Comparison of ENCODE assay signal across 25 cellular contexts in the genomic region with DNA sequence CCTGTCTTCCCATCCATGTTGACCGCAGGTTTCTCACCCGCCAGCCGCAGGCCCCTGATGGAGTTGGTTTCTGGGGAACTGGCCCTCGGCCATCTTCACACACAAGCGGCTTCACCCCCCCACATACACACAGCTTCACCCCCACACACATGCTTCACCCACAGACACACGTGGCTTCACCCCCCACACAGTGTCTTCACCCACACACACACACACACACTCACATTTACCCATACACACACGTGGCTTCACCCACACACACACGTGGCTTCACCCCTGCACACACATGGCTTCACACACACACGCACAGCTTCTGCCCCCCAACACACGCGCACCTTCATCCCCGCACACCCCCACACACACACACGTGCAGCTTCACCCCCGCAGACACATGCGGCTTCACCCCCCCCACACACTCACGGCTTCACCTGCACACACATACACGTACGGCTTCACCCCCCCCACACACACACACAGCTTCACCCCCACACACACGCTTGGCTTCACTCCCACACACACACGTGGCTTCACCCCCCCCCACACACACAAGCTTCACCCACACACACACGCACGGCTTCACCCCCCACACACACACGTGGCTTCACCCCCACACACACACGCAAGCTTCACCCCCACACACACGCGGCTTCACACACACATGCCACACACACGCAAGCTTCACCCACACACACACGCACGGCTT.
DNase-seq lines count a peak whose midpoint lies in the region; ATAC-seq, FAIRE-seq and TF ChIP-seq lines count a peak whose summit lies in the region.
"Had no signal": no experiment of that assay in that cellular context is flagged by ENCODE, and none has a peak within 500 bp of the region (broad histone marks: within the 10 kb centered on the region; RNA-seq: fewer than 3 reads in every experiment).

No MANE protein-coding gene starts in this region.

- H2AFZ ChIP-seq in HepG2 (ENCODE audit: low read length) = no peak overlapping the region

- CTCF ChIA-PET in RWPE1 (lab: Yijun Ruan, JAX) (interaction anchor here (0.8 kb wide), 1 partner anchor 9 kb away, joined by 5 read pairs; no protein-coding TSS in a partner anchor), HepG2 (lab: Yijun Ruan, JAX; ENCODE audit: low intra/inter-chr PET ratio, low total read pairs) (no interaction called here), A673 (lab: Charles Lee) (no interaction called here)

- H3K9ac ChIP-seq in HepG2 (ENCODE audit: insufficient read depth, low read depth, low read length) = no peak overlapping the region
- H3K9ac ChIP-seq: BLaER1 treated with 17β-estradiol and CSF1 and Interleukin-3, amounts not matched to agents 10 nM and 100 nM had no signal

- no TSS peak for BruUV-seq in HepG2 (replicated peaks; lab: Mats Ljungman, UMichigan)
- BruUV-seq in A673 (replicated peaks; lab: Mats Ljungman, UMichigan) = no TSS peak

- intact Hi-C loops in HepG2 (cut with micrococcal nuclease; ENCODE audit: unreplicated experiment) (no loop called here), sciatic nerve (cut with DNase I) (no loop called here), A673 (cut with micrococcal nuclease; ENCODE audit: unreplicated experiment) (no loop called here)

- no peaks in the 10 kb centered on the region for H3K79me2 ChIP-seq in HepG2 (ENCODE audit: insufficient read depth, low read length)

- WGBS in HepG2 (ENCODE audit: low lambda C conversion rate) = 98% methylated on average over 29 of the region's 29 CpGs

- DNase-seq in RWPE1 (ENCODE audit: low spot score) = no peak
- DNase-seq in HepG2 (ENCODE audit: low spot score) = no peak
- DNase-seq in sciatic nerve (ENCODE audit: low spot score) = peak; percentile 37
- DNase-seq in NCI-H1092 treated with DMSO at 0.1 percent for 48 hours (lab: John Stamatoyannopoulos, UW) = no peak
- no peak for DNase-seq in A673 (ENCODE audit: low spot score)
- DNase-seq: activated CD4-positive, alpha-beta T cell treated with anti-CD3 and anti-CD28 coated beads for 48 hours; activated T-cell treated with anti-CD3 and anti-CD28 coated beads, Interleukin-2, amount 50 U/mL, for 24 hours; brain microvascular endothelial cell; HFFc6; Karpas-422; kidney glomerular epithelial cell; NCI-H146; NCI-H446 treated with DMSO at 0.1 percent for 48 hours; NCI-H82; small intestine; stimulated activated CD4-positive, alpha-beta T cell treated with anti-CD3 and anti-CD28 coated beads, Interleukin-1b, Interleukin-23, amount 100 ng/mL, for 48 hours; stimulated activated CD8-positive, alpha-beta memory T cell treated with anti-CD3 and anti-CD28 coated beads, Interleukin-4, amount 100 ng/mL, for 48 hours; stimulated activated naive CD8-positive, alpha-beta T cell treated with anti-CD3 and anti-CD28 coated beads, Interleukin-15, amount 100 ng/mL, for 72 hours had no signal

- H3K36me3 ChIP-seq in HepG2 (replicated peaks in 1 of 2; ENCODE audit: control insufficient read depth in 1 of 2, insufficient read depth in 2 of 2, low read length in 2 of 2) = peaks cover 3 to 4% of the 10 kb centered on the region in 2 experiments; a peak in 2 of 5 replicates
- no peaks in the 10 kb centered on the region for H3K36me3 ChIP-seq in A673 (ENCODE audit: insufficient read depth, low read length, poor library complexity, severe bottlenecking)

- H4K20me1 ChIP-seq in HepG2 (ENCODE audit: insufficient read depth, low read length) = no peaks in the 10 kb centered on the region

- H3K4me3 ChIP-seq in HepG2 (replicated peaks in 1 of 3; ENCODE audit: insufficient read depth in 1 of 3, low read depth in 2 of 3, low read length in 3 of 3) (no peak overlapping the region), A673 (ENCODE audit: low read depth, low read length, poor library complexity, severe bottlenecking) (no peak overlapping the region)
- H3K4me3 ChIP-seq: BLaER1 treated with 17β-estradiol and CSF1 and Interleukin-3, amounts not matched to agents 10 nM and 100 nM; psoas muscle; tibial nerve had no signal

- H3K27ac ChIP-seq in C4-2B (peak overlapping the region; percentile 100), RWPE1 (peak overlapping the region; percentile 48; the same call in 1 of the 2 replicates), HepG2 (ENCODE audit: extremely low read length, insufficient read depth, low read length) (no peak overlapping the region), A673 (ENCODE audit: low read depth, low read length, poor library complexity, severe bottlenecking) (no peak overlapping the region)
- H3K27ac ChIP-seq: BLaER1 treated with 17β-estradiol and CSF1 and Interleukin-3, amounts not matched to agents 10 nM and 100 nM; brain microvascular endothelial cell; epithelial cell of prostate; HL-60; psoas muscle; tibial nerve had no signal

- ATAC-seq in HepG2 (no peak), sciatic nerve (no peak), HG03457 (IDR thresholded peaks at IDR 0.05; ENCODE audit: unreplicated experiment) (no peak)
- ATAC-seq: psoas muscle; stimulated activated naive CD8-positive, alpha-beta T cell treated with anti-CD3 and anti-CD28 coated beads, Interleukin-15, amount 100 ng/mL, for 72 hours had no signal

- FAIRE-seq in HepG2 (lab: Jason Lieb, UNC) = no peak
- FAIRE-seq: small intestine had no signal

- in situ Hi-C loops in HepG2 (cut with HindIII; ENCODE audit: extremely low pct_ligation_motif_present, low pct_unique_long_range_greater_than_20kb) = no loop called here

- TF ChIP-seq CTCF in C4-2B (conservative IDR thresholded peaks at IDR 0.05) (no peak), RWPE1 (conservative IDR thresholded peaks at IDR 0.05; ENCODE audit: low read depth) (no peak), HepG2 (CRISPR knock-in tag; IDR thresholded peaks at IDR 0.05) (no peak), A673 (conservative IDR thresholded peaks at IDR 0.05; ENCODE audit: low read depth, low read length) (no peak)

- H3K9me3 ChIP-seq in HepG2 (ENCODE audit: low read length) (peaks cover 11% of the 10 kb centered on the region; the same call in 1 of the 2 replicates), A673 (ENCODE audit: low read depth, low read length, poor library complexity, severe bottlenecking) (peaks cover 14% of the 10 kb centered on the region)
- H3K9me3 ChIP-seq: psoas muscle had no signal

- no peak overlapping the region for H3K4me2 ChIP-seq in HepG2 (ENCODE audit: low read depth, low read length)

- TF ChIP-seq POLR2A in HepG2 (IDR thresholded peaks at IDR 0.05; ENCODE audit: insufficient read depth in 1 of 2, low read depth in 2 of 2, low read length in 2 of 2) = no peak

- H3K27me3 ChIP-seq in HepG2 (ENCODE audit: control insufficient read depth in 1 of 2, insufficient read depth in 2 of 2, low read length in 2 of 2) (no peaks in the 10 kb centered on the region), A673 (replicated peaks; ENCODE audit: insufficient read depth, low read depth, low read length, poor library complexity) (no peaks in the 10 kb centered on the region)
- H3K27me3 ChIP-seq: BLaER1 treated with 17β-estradiol and CSF1 and Interleukin-3, amounts not matched to agents 10 nM and 100 nM; brain microvascular endothelial cell; tibial nerve had no signal

- no peaks in the 10 kb centered on the region for H3K4me1 ChIP-seq in HepG2 (ENCODE audit: insufficient read depth, low read length)
- H3K4me1 ChIP-seq in A673 (ENCODE audit: insufficient read depth, low read length, poor library complexity, severe bottlenecking) = peaks cover 16% of the 10 kb centered on the region
- H3K4me1 ChIP-seq: psoas muscle had no signal

- TF ChIP-seq EP300 in HepG2 (IDR thresholded peaks at IDR 0.05; ENCODE audit: low read depth in 2 of 2, low read length in 2 of 2) (no peak), HepG2 (CRISPR knock-in tag; IDR thresholded peaks at IDR 0.05; ENCODE audit: borderline replicate concordance) (no peak)

- no peak for TF ChIP-seq RAD21 in HepG2 (CRISPR knock-in tag; IDR thresholded peaks at IDR 0.05)

- POLR2A ChIA-PET in RWPE1 (lab: Yijun Ruan, JAX; ENCODE audit: low non-redundant PET) = no interaction called here
- POLR2A ChIA-PET in HepG2 (lab: Yijun Ruan, JAX) = no interaction called here
- POLR2A ChIA-PET in A673 (lab: Charles Lee; ENCODE audit: low non-redundant PET) = no interaction called here

TF ChIP-seq in HepG2, 621 proteins besides CTCF, POLR2A, EP300 and RAD21:
- no peak for TF ChIP-seq ZFP36L2 (CRISPR knock-in tag; IDR thresholded peaks at IDR 0.05)
- TF ChIP-seq, protein P1, sequence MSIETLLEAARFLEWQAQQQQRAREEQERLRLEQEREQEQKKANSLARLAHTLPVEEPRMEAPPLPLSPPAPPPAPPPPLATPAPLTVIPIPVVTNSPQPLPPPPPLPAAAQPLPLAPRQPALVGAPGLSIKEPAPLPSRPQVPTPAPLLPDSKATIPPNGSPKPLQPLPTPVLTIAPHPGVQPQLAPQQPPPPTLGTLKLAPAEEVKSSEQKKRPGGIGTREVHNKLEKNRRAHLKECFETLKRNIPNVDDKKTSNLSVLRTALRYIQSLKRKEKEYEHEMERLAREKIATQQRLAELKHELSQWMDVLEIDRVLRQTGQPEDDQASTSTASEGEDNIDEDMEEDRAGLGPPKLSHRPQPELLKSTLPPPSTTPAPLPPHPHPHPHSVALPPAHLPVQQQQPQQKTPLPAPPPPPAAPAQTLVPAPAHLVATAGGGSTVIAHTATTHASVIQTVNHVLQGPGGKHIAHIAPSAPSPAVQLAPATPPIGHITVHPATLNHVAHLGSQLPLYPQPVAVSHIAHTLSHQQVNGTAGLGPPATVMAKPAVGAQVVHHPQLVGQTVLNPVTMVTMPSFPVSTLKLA (IDR thresholded peaks at IDR 0.05) = peak; percentile 50

Comparison
In these comparisons a context has a peak if more than half of its experiments do, and no peak if none do; other contexts are left out.
1. H3K27ac ChIP-seq: peak in C4-2B (single experiment) and RWPE1 (single experiment); none in HepG2 (single experiment) and A673 (single experiment).